ENCODE assay signal across 1 cellular context in the genomic region with DNA sequence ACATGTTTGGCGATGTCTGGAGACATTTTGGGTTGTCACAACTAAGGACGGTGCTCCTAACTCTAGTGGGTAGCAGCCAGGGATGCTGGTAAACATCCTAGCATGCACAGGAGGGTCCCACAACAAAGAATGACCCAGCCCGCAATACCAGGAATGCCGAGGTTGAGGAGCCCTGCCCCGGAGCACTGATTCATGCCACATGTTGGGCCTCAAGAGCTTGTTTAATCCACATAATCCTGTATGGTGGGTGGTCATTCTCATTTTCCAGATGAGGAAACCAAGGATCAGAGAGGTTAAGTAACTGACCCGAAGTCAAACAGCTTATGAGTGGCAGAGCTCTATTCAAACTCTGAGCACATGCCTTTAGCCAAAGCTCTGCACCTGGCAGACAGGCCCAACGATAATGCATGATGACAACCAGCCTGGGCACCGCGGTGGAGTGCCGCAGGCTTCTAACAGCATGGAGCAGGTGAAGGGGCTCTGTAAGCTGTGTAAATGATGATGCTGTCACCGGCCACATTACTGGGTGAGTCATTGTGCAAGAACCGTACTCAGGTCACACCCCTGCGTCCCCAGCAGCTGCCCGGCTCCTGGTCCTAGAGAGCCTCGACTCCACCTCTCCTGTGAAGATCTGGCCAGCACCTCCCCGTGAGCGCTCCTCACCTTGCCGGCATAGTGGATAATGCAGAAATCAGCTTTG.
TF ChIP-seq lines count a peak whose summit lies in the region.

No MANE protein-coding gene starts in this region.

TF ChIP-seq in K562, 482 proteins besides CTCF, POLR2A, EP300 and RAD21 (continued from another document):
- peak; percentile 34; the same call in 1 of the 2 replicates for TF ChIP-seq ATF3 (IDR thresholded peaks at IDR 0.05)
- no peak for TF ChIP-seq ATF3 (CRISPR knock-in tag; conservative IDR thresholded peaks at IDR 0.05)
- no peak for TF ChIP-seq TAF7 (tag; IDR thresholded peaks at IDR 0.05)
- TF ChIP-seq BCOR (IDR thresholded peaks at IDR 0.05), result peak; percentile 42; the same call in 1 of the 2 replicates
- TF ChIP-seq NFIX (CRISPR knock-in tag; IDR thresholded peaks at IDR 0.05; ENCODE audit: low read depth), result no peak
- TF ChIP-seq ZNF780A (CRISPR knock-in tag; IDR thresholded peaks at IDR 0.05), result no peak
- no peak for TF ChIP-seq NFXL1 (CRISPR knock-in tag; IDR thresholded peaks at IDR 0.05)
- no peak for TF ChIP-seq ZFP36 (IDR thresholded peaks at IDR 0.05; ENCODE audit: low read depth, low read length, partially characterized antibody)
- no peak for TF ChIP-seq ZNF23 (CRISPR knock-in tag; IDR thresholded peaks at IDR 0.05)
- no peak for TF ChIP-seq ERF (CRISPR knock-in tag; IDR thresholded peaks at IDR 0.05)
- TF ChIP-seq, protein P1, sequence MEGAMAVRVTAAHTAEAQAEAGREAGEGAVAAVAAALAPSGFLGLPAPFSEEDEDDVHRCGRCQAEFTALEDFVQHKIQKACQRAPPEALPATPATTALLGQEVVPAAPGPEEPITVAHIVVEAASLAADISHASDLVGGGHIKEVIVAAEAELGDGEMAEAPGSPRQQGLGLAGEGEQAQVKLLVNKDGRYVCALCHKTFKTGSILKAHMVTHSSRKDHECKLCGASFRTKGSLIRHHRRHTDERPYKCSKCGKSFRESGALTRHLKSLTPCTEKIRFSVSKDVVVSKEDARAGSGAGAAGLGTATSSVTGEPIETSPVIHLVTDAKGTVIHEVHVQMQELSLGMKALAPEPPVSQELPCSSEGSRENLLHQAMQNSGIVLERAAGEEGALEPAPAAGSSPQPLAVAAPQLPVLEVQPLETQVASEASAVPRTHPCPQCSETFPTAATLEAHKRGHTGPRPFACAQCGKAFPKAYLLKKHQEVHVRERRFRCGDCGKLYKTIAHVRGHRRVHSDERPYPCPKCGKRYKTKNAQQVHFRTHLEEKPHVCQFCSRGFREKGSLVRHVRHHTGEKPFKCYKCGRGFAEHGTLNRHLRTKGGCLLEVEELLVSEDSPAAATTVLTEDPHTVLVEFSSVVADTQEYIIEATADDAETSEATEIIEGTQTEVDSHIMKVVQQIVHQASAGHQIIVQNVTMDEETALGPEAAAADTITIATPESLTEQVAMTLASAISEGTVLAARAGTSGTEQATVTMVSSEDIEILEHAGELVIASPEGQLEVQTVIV (CRISPR knock-in tag; IDR thresholded peaks at IDR 0.05; ENCODE audit: borderline replicate concordance), result no peak
- TF ChIP-seq CHD1 (IDR thresholded peaks at IDR 0.05; ENCODE audit: low read length), result no peak
- TF ChIP-seq, protein P2, sequence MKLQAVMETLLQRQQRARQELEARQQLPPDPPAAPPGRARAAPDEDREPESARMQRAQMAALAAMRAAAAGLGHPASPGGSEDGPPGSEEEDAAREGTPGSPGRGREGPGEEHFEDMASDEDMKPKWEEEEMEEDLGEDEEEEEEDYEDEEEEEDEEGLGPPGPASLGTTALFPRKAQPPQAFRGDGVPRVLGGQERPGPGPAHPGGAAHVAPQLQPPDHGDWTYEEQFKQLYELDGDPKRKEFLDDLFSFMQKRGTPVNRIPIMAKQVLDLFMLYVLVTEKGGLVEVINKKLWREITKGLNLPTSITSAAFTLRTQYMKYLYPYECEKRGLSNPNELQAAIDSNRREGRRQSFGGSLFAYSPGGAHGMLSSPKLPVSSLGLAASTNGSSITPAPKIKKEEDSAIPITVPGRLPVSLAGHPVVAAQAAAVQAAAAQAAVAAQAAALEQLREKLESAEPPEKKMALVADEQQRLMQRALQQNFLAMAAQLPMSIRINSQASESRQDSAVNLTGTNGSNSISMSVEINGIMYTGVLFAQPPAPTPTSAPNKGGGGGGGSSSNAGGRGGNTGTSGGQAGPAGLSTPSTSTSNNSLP (IDR thresholded peaks at IDR 0.05; ENCODE audit: borderline replicate concordance, low read depth, low read length), result no peak
- TF ChIP-seq RBM25 (IDR thresholded peaks at IDR 0.05; ENCODE audit: low read depth, low read length, severe bottlenecking), result peak; percentile 53
- no peak for TF ChIP-seq BCL6 (CRISPR knock-in tag; IDR thresholded peaks at IDR 0.05)
- TF ChIP-seq SMAD4 (CRISPR knock-in tag; conservative IDR thresholded peaks at IDR 0.05), result no peak
